ENCODE assay signal across 8 cellular contexts in genomic region chr1:975896-976683, GRCh38. TPM values are rescaled to one million over a fixed set of nuclear protein-coding genes. Genes with fewer than 3 reads are reported as not detected.
DNase-seq lines count a peak whose midpoint lies in the region; ATAC-seq and TF ChIP-seq lines count a peak whose summit lies in the region.

No MANE protein-coding gene starts in this region.

- no peak for DNase-seq in AG04449 (ENCODE audit: low read depth, low spot score)
- peak; percentile 79 for DNase-seq in MG63
- DNase-seq in T-helper 17 cell: peak; percentile 36 to 57 (median 49)
- peak; percentile 83 for DNase-seq in MCF 10A (ENCODE audit: unreplicated experiment)
- DNase-seq in left lobe of liver (ENCODE audit: low spot score): no peak
- DNase-seq in stimulated activated CD8-positive, alpha-beta memory T cell treated with anti-CD3 and anti-CD28 coated beads, Interleukin-15, amount 100 ng/mL, for 48 hours (ENCODE audit: low read depth in 2 of 2): peak; percentile 47

- intact Hi-C loops in MCF 10A (cut with micrococcal nuclease): loop anchor here (2.0 kb wide), 1 partner anchor 71 kb away; no protein-coding TSS in a partner anchor

- POLR2A ChIA-PET in AG04449 (lab: Yijun Ruan, JAX): interaction anchor here (2.2 kb wide), 1 partner anchor 9 kb away, joined by 8 read pairs; the partner anchor contains the start of gene PLEKHN1
- POLR2A ChIA-PET in MCF 10A (lab: Yijun Ruan, JAX): interaction anchor here (0.6 to 1.2 kb wide), 7 partner anchors 10 to 197 kb away, joined by 3 to 7 read pairs (median 3); partner anchors contain the start of genes NOC2L and PLEKHN1

- CTCF ChIA-PET in AG04449 (lab: Yijun Ruan, JAX): interaction anchor here (0.6 to 3.2 kb wide), 16 partner anchors 8 to 117 kb away, joined by 3 to 29 read pairs (median 4); partner anchors contain the start of genes ISG15 and PLEKHN1
- CTCF ChIA-PET in MCF 10A (lab: Yijun Ruan, JAX): interaction anchor here (0.6 to 2.2 kb wide), 13 partner anchors 8 to 88 kb away, joined by 3 to 10 read pairs (median 4); partner anchors contain the start of gene PLEKHN1

- peak overlapping the region; percentile 45 for H3K4me3 Mint-ChIP-seq in T-helper 17 cell
- H3K4me3 Mint-ChIP-seq in MCF 10A (ENCODE audit: unreplicated experiment): no peak overlapping the region

- H3K36me3 Mint-ChIP-seq in T-helper 17 cell (ENCODE audit: low read depth) (no peaks in the 10 kb centered on the region), MCF 10A (ENCODE audit: insufficient read depth, unreplicated experiment) (no peaks in the 10 kb centered on the region)

- H3K27me3 ChIP-seq in MG63: no peaks in the 10 kb centered on the region

- BruUV-seq in MCF 10A (replicated peaks; lab: Mats Ljungman, UMichigan): no TSS peak

- ATAC-seq in T-helper 17 cell (peak; percentile 89), left lobe of liver (peak; percentile 57), GM19455 (IDR thresholded peaks at IDR 0.05; ENCODE audit: unreplicated experiment) (no peak)

- no peaks in the 10 kb centered on the region for H3K9me3 ChIP-seq in MG63
- H3K9me3 ChIP-seq in T-helper 17 cell (ENCODE audit: control insufficient read depth, low read length, poor library complexity, severe bottlenecking): no peaks in the 10 kb centered on the region

- TF ChIP-seq CTCF in AG04449 (IDR thresholded peaks at IDR 0.05; ENCODE audit: insufficient read depth, low read length, missing control alignments) (peak; percentile 87), GM12875 (IDR thresholded peaks at IDR 0.05; ENCODE audit: borderline replicate concordance, insufficient read depth, low read depth, low read length) (peak; percentile 48), MCF 10A (IDR thresholded peaks at IDR 0.05; ENCODE audit: unreplicated experiment) (peak; percentile 73)

- H3K4me3 ChIP-seq in AG04449 (ENCODE audit: low read depth, low read length): peak overlapping the region; percentile 29
- H3K4me3 ChIP-seq in GM12875 (ENCODE audit: low read depth, low read length): no peak overlapping the region
- H3K4me3 ChIP-seq in MG63: peak overlapping the region; percentile 48

- H3K36me3 ChIP-seq in MG63: no peaks in the 10 kb centered on the region

- H3K27ac Mint-ChIP-seq in T-helper 17 cell (no peak overlapping the region), MCF 10A (ENCODE audit: low read depth, unreplicated experiment) (no peak overlapping the region)

- H3K4me1 Mint-ChIP-seq in T-helper 17 cell (peaks cover 9% of the 10 kb centered on the region), MCF 10A (ENCODE audit: insufficient read depth, unreplicated experiment) (peaks cover 6% of the 10 kb centered on the region)

- H3K9me3 Mint-ChIP-seq in MCF 10A (ENCODE audit: unreplicated experiment): no peaks in the 10 kb centered on the region

- H3K27me3 Mint-ChIP-seq in T-helper 17 cell (peaks cover 5% of the 10 kb centered on the region), MCF 10A (ENCODE audit: insufficient read depth, unreplicated experiment) (no peaks in the 10 kb centered on the region)

RNA-seq across cellular contexts. Expression of gene PERM1, which starts 5.8 kb away (rescaled TPM):
- total RNA-seq in MG63 (2014; rRNA removed; shearing (Covaris generic); ENCODE audit: low replicate concordance): 0.13 TPM in 1 of 2 replicates, not detected in the other
- not detected for total RNA-seq in T-helper 17 cell
- not detected in 2 replicates for total RNA-seq in MCF 10A (2022)
- 0.83 TPM for total RNA-seq in left lobe of liver

RNA-seq across cellular contexts. Expression of gene PLEKHN1, which starts 9.8 kb away (rescaled TPM):
- total RNA-seq in MG63 (2014; rRNA removed; shearing (Covaris generic); ENCODE audit: low replicate concordance): 0.56 TPM in 1 of 2 replicates, not detected in the other
- total RNA-seq in T-helper 17 cell (1 to 10 TPM; 3.4 to 4.3 TPM), MCF 10A (2022) (7.9 and 11.1 TPM in 2 replicates), left lobe of liver (0.28 TPM)

RNA-seq across cellular contexts. Expression of gene KLHL17, which starts 15.7 kb away (rescaled TPM):
- total RNA-seq in MG63 (2014; rRNA removed; shearing (Covaris generic); ENCODE audit: low replicate concordance): 6.7 and 14.7 TPM in 2 replicates
- total RNA-seq in T-helper 17 cell (10 to 100 TPM; 16.1 to 16.6 TPM), MCF 10A (2022) (15.1 and 18.1 TPM in 2 replicates), left lobe of liver (7.3 TPM)

RNA-seq across cellular contexts. Expression of gene NOC2L, which starts 17.0 kb away (rescaled TPM):
- total RNA-seq in MG63 (2014; rRNA removed; shearing (Covaris generic); ENCODE audit: low replicate concordance): 176 and 277 TPM in 2 replicates
- total RNA-seq in T-helper 17 cell (10 to 100 TPM; 45.2 to 51.7 TPM), MCF 10A (2022) (117 and 136 TPM in 2 replicates), left lobe of liver (32.5 TPM)

RNA-seq across cellular contexts. Expression of gene HES4, which starts 23.8 kb away (rescaled TPM):
- total RNA-seq in MG63 (2014; rRNA removed; shearing (Covaris generic); ENCODE audit: low replicate concordance): 17.6 and 25.5 TPM in 2 replicates
- total RNA-seq in T-helper 17 cell (10 to 100 TPM in 1 of 2 donors, 1 to 10 TPM in 1; 9.6 to 10.5 TPM), MCF 10A (2022) (42.1 and 42.6 TPM in 2 replicates), left lobe of liver (3.9 TPM)

Comparison
In these comparisons a context has a peak if more than half of its experiments do, and no peak if none do; other contexts are left out.
1. DNase-seq: peak in MG63 (single experiment), T-helper 17 cell (3 of 3), MCF 10A (single experiment) and stimulated activated CD8-positive, alpha-beta memory T cell treated with anti-CD3 and anti-CD28 coated beads, Interleukin-15, amount 100 ng/mL, for 48 hours (2 of 2); none in AG04449 (single experiment) and left lobe of liver (single experiment).
2. Peak in every context shown above with its lines, with median percentiles within 50 percentile points of each other: CTCF ChIP-seq.